In genomic region chr16:2205104-2205966, GRCh38 we compare ENCODE assay signal across 8 cellular contexts. TPM values are rescaled to one million over a fixed set of nuclear protein-coding genes. Genes with fewer than 3 reads are reported as not detected.
DNase-seq lines count a peak whose midpoint lies in the region; ATAC-seq and TF ChIP-seq lines count a peak whose summit lies in the region.

MLST8 (plus strand) TSS chr16:2205454; CDS start chr16:2206086, 632 bp downstream.

- peaks cover 0 to under 1% (median 0%) of the 10 kb centered on the region in 7 donors for H3K9me3 Mint-ChIP-seq in naive B cell
- H3K9me3 Mint-ChIP-seq in stimulated activated effector memory CD8-positive, alpha-beta T cell treated with anti-CD3 and anti-CD28 coated beads, Interleukin-12 subunit alpha, Interleukin-12 subunit beta, amount 100 ng/mL, for 72 hours, result no peaks in the 10 kb centered on the region

- ATAC-seq in naive B cell (ENCODE audit: low read depth in 2 of 2), result peak; percentile 78 to 83
- ATAC-seq in stimulated activated effector memory CD8-positive, alpha-beta T cell treated with anti-CD3 and anti-CD28 coated beads, Interleukin-12 subunit alpha, Interleukin-12 subunit beta, amount 100 ng/mL, for 72 hours, result peak; percentile 90

- H3K27me3 ChIP-seq in esophagus squamous epithelium, result no peaks in the 10 kb centered on the region

- TF ChIP-seq POLR2A in esophagus squamous epithelium (IDR thresholded peaks at IDR 0.05), result peak in 3 of 4 donors; percentile 67 to 74 (median 73)

- no peaks in the 10 kb centered on the region for H3K9me3 ChIP-seq in esophagus squamous epithelium

- peaks cover 0 to 9% of the 10 kb centered on the region in 2 donors for H3K36me3 Mint-ChIP-seq in naive B cell
- H3K36me3 Mint-ChIP-seq in stimulated activated effector memory CD8-positive, alpha-beta T cell treated with anti-CD3 and anti-CD28 coated beads, Interleukin-12 subunit alpha, Interleukin-12 subunit beta, amount 100 ng/mL, for 72 hours, result peaks cover 32% of the 10 kb centered on the region

- WGBS in esophagus squamous epithelium, 2 donors, result 0 to 2% methylated on average over 12 to 31 of the region's 93 CpGs

- H3K36me3 ChIP-seq in esophagus squamous epithelium, result peaks cover 14 to 40% (median 25%) of the 10 kb centered on the region in 3 donors

- intact Hi-C loops in esophagus squamous epithelium (cut with DNase I), result no loop called here

- TF ChIP-seq CTCF in GM20000 (IDR thresholded peaks at IDR 0.05; ENCODE audit: extremely low read depth, missing control alignments), result no peak
- TF ChIP-seq CTCF in esophagus squamous epithelium (IDR thresholded peaks at IDR 0.05), result peak in 2 of 6 experiments; percentile 24 to 34

- H3K27ac ChIP-seq in esophagus squamous epithelium, result peak within 1 kb of the TSS; percentile 96 to 99 (median 98)

- peak within 1 kb of the TSS; percentile 75 to 97 (median 90) for H3K27ac Mint-ChIP-seq in naive B cell
- H3K27ac Mint-ChIP-seq in stimulated activated effector memory CD8-positive, alpha-beta T cell treated with anti-CD3 and anti-CD28 coated beads, Interleukin-12 subunit alpha, Interleukin-12 subunit beta, amount 100 ng/mL, for 72 hours, result peak within 1 kb of the TSS; percentile 80

- H3K4me1 Mint-ChIP-seq in naive B cell, result peaks cover 17 to 32% (median 20%) of the 10 kb centered on the region in 3 donors
- peaks cover 31% of the 10 kb centered on the region for H3K4me1 Mint-ChIP-seq in stimulated activated effector memory CD8-positive, alpha-beta T cell treated with anti-CD3 and anti-CD28 coated beads, Interleukin-12 subunit alpha, Interleukin-12 subunit beta, amount 100 ng/mL, for 72 hours

- DNase-seq in DMS 273 (lab: John Stamatoyannopoulos, UW; ENCODE audit: unreplicated experiment) (peak; percentile 95), GM20000 (ENCODE audit: low spot score) (peak; percentile 99), HUDEP-2 (lab: John Stamatoyannopoulos, UW; ENCODE audit: unreplicated experiment in 76 of 76) (peak in 70 of 76 experiments; percentile 18 to 95 (median 76)), esophagus squamous epithelium (lab: John Stamatoyannopoulos, UW) (peak; percentile 57), naive B cell (peak; percentile 97)
- peak; percentile 92 to 93 for DNase-seq in activated T-cell treated with anti-CD3 and anti-CD28 coated beads, Interleukin-2, amount 50 U/mL, for 48 hours
- peak; percentile 97 for DNase-seq in stimulated activated effector memory CD8-positive, alpha-beta T cell treated with anti-CD3 and anti-CD28 coated beads, Interleukin-12 subunit alpha, Interleukin-12 subunit beta, amount 100 ng/mL, for 72 hours (ENCODE audit: low spot score in 2 of 2)

- H3K27me3 Mint-ChIP-seq in naive B cell, result peaks cover 0 to 10% (median 4%) of the 10 kb centered on the region in 3 donors

- H3K4me3 Mint-ChIP-seq in naive B cell, result peak within 1 kb of the TSS; percentile 68 to 93 (median 87)
- H3K4me3 Mint-ChIP-seq in stimulated activated effector memory CD8-positive, alpha-beta T cell treated with anti-CD3 and anti-CD28 coated beads, Interleukin-12 subunit alpha, Interleukin-12 subunit beta, amount 100 ng/mL, for 72 hours, result peak within 1 kb of the TSS; percentile 75

- H3K4me1 ChIP-seq in esophagus squamous epithelium, result peaks cover 13 to 24% (median 22%) of the 10 kb centered on the region in 3 donors

- H3K4me3 ChIP-seq in esophagus squamous epithelium, result peak within 1 kb of the TSS; percentile 67 to 87 (median 82)

TF ChIP-seq in PFSK-1, 5 proteins besides CTCF, POLR2A, EP300 and RAD21:
- TF ChIP-seq FOXP2 (optimal IDR thresholded peaks at IDR 0.05; ENCODE audit: borderline replicate concordance, extremely low read depth, extremely low read length, insufficient read depth) (no peak), SIN3A (IDR thresholded peaks at IDR 0.05; ENCODE audit: borderline replicate concordance, insufficient read depth, low read length) (no peak), TAF1 (IDR thresholded peaks at IDR 0.05; ENCODE audit: borderline replicate concordance, insufficient read depth, low read length) (peak; percentile 53), POLR2AphosphoS5 (IDR thresholded peaks at IDR 0.05; ENCODE audit: low read depth, low read length) (peak; percentile 87)
- TF ChIP-seq, protein P1, sequence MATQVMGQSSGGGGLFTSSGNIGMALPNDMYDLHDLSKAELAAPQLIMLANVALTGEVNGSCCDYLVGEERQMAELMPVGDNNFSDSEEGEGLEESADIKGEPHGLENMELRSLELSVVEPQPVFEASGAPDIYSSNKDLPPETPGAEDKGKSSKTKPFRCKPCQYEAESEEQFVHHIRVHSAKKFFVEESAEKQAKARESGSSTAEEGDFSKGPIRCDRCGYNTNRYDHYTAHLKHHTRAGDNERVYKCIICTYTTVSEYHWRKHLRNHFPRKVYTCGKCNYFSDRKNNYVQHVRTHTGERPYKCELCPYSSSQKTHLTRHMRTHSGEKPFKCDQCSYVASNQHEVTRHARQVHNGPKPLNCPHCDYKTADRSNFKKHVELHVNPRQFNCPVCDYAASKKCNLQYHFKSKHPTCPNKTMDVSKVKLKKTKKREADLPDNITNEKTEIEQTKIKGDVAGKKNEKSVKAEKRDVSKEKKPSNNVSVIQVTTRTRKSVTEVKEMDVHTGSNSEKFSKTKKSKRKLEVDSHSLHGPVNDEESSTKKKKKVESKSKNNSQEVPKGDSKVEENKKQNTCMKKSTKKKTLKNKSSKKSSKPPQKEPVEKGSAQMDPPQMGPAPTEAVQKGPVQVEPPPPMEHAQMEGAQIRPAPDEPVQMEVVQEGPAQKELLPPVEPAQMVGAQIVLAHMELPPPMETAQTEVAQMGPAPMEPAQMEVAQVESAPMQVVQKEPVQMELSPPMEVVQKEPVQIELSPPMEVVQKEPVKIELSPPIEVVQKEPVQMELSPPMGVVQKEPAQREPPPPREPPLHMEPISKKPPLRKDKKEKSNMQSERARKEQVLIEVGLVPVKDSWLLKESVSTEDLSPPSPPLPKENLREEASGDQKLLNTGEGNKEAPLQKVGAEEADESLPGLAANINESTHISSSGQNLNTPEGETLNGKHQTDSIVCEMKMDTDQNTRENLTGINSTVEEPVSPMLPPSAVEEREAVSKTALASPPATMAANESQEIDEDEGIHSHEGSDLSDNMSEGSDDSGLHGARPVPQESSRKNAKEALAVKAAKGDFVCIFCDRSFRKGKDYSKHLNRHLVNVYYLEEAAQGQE (IDR thresholded peaks at IDR 0.05; ENCODE audit: insufficient read depth in 1 of 2, low read depth in 2 of 2, low read length in 2 of 2), result 0 out of 4 replicates have a peak, but pooled peaks of 1 of the 2 experiments have one; percentile 7
TF ChIP-seq in PFSK-1: peak in this region for 3.

RNA-seq across cellular contexts. Expression of gene MLST8, which starts in this region (rescaled TPM):
- 308 TPM for polyA plus RNA-seq in PFSK-1 (2012; ENCODE audit: insufficient read length, low read depth)
- 10 to 100 TPM; 33.1 to 48.8 (median 42.8) TPM for total RNA-seq in esophagus squamous epithelium
- polyA plus RNA-seq in naive B cell (ENCODE audit: low read depth in 6 of 6), result 10 to 100 TPM; 28.1 to 43.1 (median 33.4) TPM

Comparison
In these comparisons a context has a peak if more than half of its experiments do, and no peak if none do; other contexts are left out.
1. Peak in every context shown above with its lines: DNase-seq, ATAC-seq, H3K4me3 ChIP-seq and H3K27ac ChIP-seq.